Comparison of ENCODE assay signal across 8 cellular contexts in genomic region chr6:90274481-90275030, GRCh38. TPM values are rescaled to one million over a fixed set of nuclear protein-coding genes. Genes with fewer than 3 reads are reported as not detected.
A peak's percentile ranks its signal among the peaks of the same experiment; 100 is the strongest.
DNase-seq lines count a peak whose midpoint lies in the region; ATAC-seq and TF ChIP-seq lines count a peak whose summit lies in the region.

No MANE protein-coding gene starts in this region.

- ATAC-seq in esophagus mucosa = peak; percentile 69

- no peak overlapping the region for H3K4me2 ChIP-seq in H9 (ENCODE audit: insufficient read depth, insufficient read length, low read length)

- H2BK5ac ChIP-seq in H9 (ENCODE audit: insufficient read length, low read length) = no peak overlapping the region

- no peak overlapping the region for H3K4me3 Mint-ChIP-seq in H9
- H3K4me3 Mint-ChIP-seq in HFFc6 = no peak overlapping the region
- H3K4me3 Mint-ChIP-seq in endothelial cell (ENCODE audit: unreplicated experiment) = no peak overlapping the region

- no peak overlapping the region for H3K4ac ChIP-seq in H9 (ENCODE audit: low read depth, low read length)

- H3K27me3 Mint-ChIP-seq in H9 (ENCODE audit: low read depth) = no peaks in the 10 kb centered on the region
- no peaks in the 10 kb centered on the region; the same call in none of the 2 replicates for H3K27me3 Mint-ChIP-seq in HFFc6 (ENCODE audit: insufficient read depth)
- peaks cover 1% of the 10 kb centered on the region for H3K27me3 Mint-ChIP-seq in endothelial cell (ENCODE audit: unreplicated experiment)

- no peaks in the 10 kb centered on the region for H3K23me2 ChIP-seq in H9 (ENCODE audit: insufficient read length, low read depth, low read length, poor library complexity, severe bottlenecking)

- no peak overlapping the region for H3T11ph ChIP-seq in H9 (ENCODE audit: low read length)

- no peak overlapping the region for H2AK5ac ChIP-seq in H9 (ENCODE audit: insufficient read length, low read length)

- H3K27ac Mint-ChIP-seq in H9 = peak overlapping the region in 1 of 3 experiments; percentile 49; a peak in 1 of 7 replicates
- H3K27ac Mint-ChIP-seq in HFFc6 = no peak overlapping the region
- H3K27ac Mint-ChIP-seq in endothelial cell (ENCODE audit: unreplicated experiment) = no peak overlapping the region

- no peak overlapping the region for H2BK120ac ChIP-seq in H9 (ENCODE audit: low read depth, low read length, poor library complexity, severe bottlenecking)

- H2BK15ac ChIP-seq in H9 (ENCODE audit: low read depth, low read length) = no peak overlapping the region; the same call in 1 of the 2 replicates

- H3K56ac ChIP-seq in H9 (ENCODE audit: insufficient read length, low read depth, low read length) = no peak overlapping the region

- H4K8ac ChIP-seq in H9 (replicated peaks; ENCODE audit: insufficient read length, low read depth, low read length) = no peak overlapping the region

- no peak overlapping the region for H2AFZ ChIP-seq in H9 (ENCODE audit: low read length)

- H3K4me1 Mint-ChIP-seq in H9 = peaks cover 5 to 9% of the 10 kb centered on the region in 2 experiments
- no peaks in the 10 kb centered on the region for H3K4me1 Mint-ChIP-seq in HFFc6 (ENCODE audit: low read depth)
- H3K4me1 Mint-ChIP-seq in endothelial cell (ENCODE audit: unreplicated experiment) = no peaks in the 10 kb centered on the region

- H4K20me1 ChIP-seq in H9 (ENCODE audit: control insufficient read depth, insufficient read depth, insufficient read length) = no peaks in the 10 kb centered on the region

- H3K9me3 ChIP-seq in H9 (ENCODE audit: control insufficient read depth, low read depth, low read length) = no peaks in the 10 kb centered on the region

- H3K4me1 ChIP-seq in H9 (ENCODE audit: insufficient read depth, low read length) = no peaks in the 10 kb centered on the region

- DNase-seq in H9 (no peak), NCI-H2081 (lab: John Stamatoyannopoulos, UW) (no peak), KG1 (lab: John Stamatoyannopoulos, UW) (no peak), HFFc6 (no peak), endothelial cell (ENCODE audit: low spot score) (no peak)
- DNase-seq in activated CD4-positive, alpha-beta T cell treated with anti-CD3 and anti-CD28 coated beads, Interleukin-2, amount 50 U/mL, for 48 hours = peak; percentile 86 to 91
- peak; percentile 81 to 94 for DNase-seq in stimulated activated CD8-positive, alpha-beta memory T cell treated with anti-CD3 and anti-CD28 coated beads, Interleukin-15, amount 100 ng/mL, for 4 hours (ENCODE audit: low read depth in 2 of 2)

- TF ChIP-seq CTCF in H9 (conservative IDR thresholded peaks at IDR 0.05) (peak; percentile 53; the same call in 2 of the 3 replicates), HFFc6 (IDR thresholded peaks at IDR 0.05) (no peak), endothelial cell (IDR thresholded peaks at IDR 0.05; ENCODE audit: unreplicated experiment) (no peak)

- H3K36me3 Mint-ChIP-seq in H9 (ENCODE audit: insufficient read depth in 1 of 3, low read depth in 3 of 3) (peaks cover 0 to 14% (median 0%) of the 10 kb centered on the region in 3 experiments; a peak in 1 of 7 replicates), HFFc6 (ENCODE audit: low read depth) (no peaks in the 10 kb centered on the region), endothelial cell (ENCODE audit: low read depth, unreplicated experiment) (no peaks in the 10 kb centered on the region)

- no peak overlapping the region for H2BK12ac ChIP-seq in H9 (ENCODE audit: insufficient read length, low read depth, low read length)

- H3K79me2 ChIP-seq in H9 (ENCODE audit: insufficient read depth, low read length) = no peaks in the 10 kb centered on the region

- no peak overlapping the region for H3K9ac ChIP-seq in H9 (ENCODE audit: extremely low read depth, insufficient read length, low read length)

- no peak overlapping the region for H3K18ac ChIP-seq in H9 (ENCODE audit: insufficient read length, low read depth, low read length)

- no peak overlapping the region for H3K14ac ChIP-seq in H9 (ENCODE audit: insufficient read depth, low read length)

- WGBS in H9 (ENCODE audit: extremely low coverage, insufficient read length, low lambda C conversion rate) = no CpG with 5 or more reads among the region's 9 CpGs

- no peak overlapping the region for H4K91ac ChIP-seq in H9 (ENCODE audit: insufficient read length, low read depth, low read length)

- H3K9me3 Mint-ChIP-seq in H9 = peaks cover 0 to 4% of the 10 kb centered on the region in 2 experiments; a peak in 1 of 5 replicates
- H3K9me3 Mint-ChIP-seq in HFFc6 = no peaks in the 10 kb centered on the region
- H3K9me3 Mint-ChIP-seq in endothelial cell (ENCODE audit: unreplicated experiment) = no peaks in the 10 kb centered on the region

- H3K27ac ChIP-seq in H9 (ENCODE audit: insufficient read length, low read depth, low read length) = no peak overlapping the region

- no peak overlapping the region for H4K5ac ChIP-seq in H9 (ENCODE audit: insufficient read length, low read depth, low read length)

- H3K79me1 ChIP-seq in H9 (ENCODE audit: insufficient read depth, low read depth, low read length, poor library complexity, severe bottlenecking) = no peaks in the 10 kb centered on the region

- H3K23ac ChIP-seq in H9 (ENCODE audit: insufficient read length, low read depth, low read length) = no peak overlapping the region

- H2BK20ac ChIP-seq in H9 (ENCODE audit: low read depth, low read length, poor library complexity, severe bottlenecking) = no peak overlapping the region

- no peaks in the 10 kb centered on the region for H3K27me3 ChIP-seq in H9 (ENCODE audit: insufficient read depth, low read length)

RNA-seq across cellular contexts. Expression of gene BACH2, which starts 22.1 kb away (rescaled TPM):
- 2.0 and 2.6 TPM in 2 replicates for total RNA-seq in H9 (2021)
- 0.76 TPM for total RNA-seq in esophagus mucosa
- not detected for total RNA-seq in HFFc6 (2021; fragmentation: NEBNext Ultra II Directional; extraction: Animal tissue kit (Norgen Biotek cat#: 25700))
- total RNA-seq in endothelial cell (ENCODE audit: unreplicated experiment) = 3.9 TPM

Comparison
In these comparisons a context has a peak if more than half of its experiments do, and no peak if none do; other contexts are left out.
1. DNase-seq: peak in activated CD4-positive, alpha-beta T cell treated with anti-CD3 and anti-CD28 coated beads, Interleukin-2, amount 50 U/mL, for 48 hours (2 of 2) and stimulated activated CD8-positive, alpha-beta memory T cell treated with anti-CD3 and anti-CD28 coated beads, Interleukin-15, amount 100 ng/mL, for 4 hours (2 of 2); none in H9 (single experiment), NCI-H2081 (0 of 2), KG1 (single experiment), HFFc6 (single experiment) and endothelial cell (single experiment).